In genomic region chrX:42992199-42992943, GRCh38 we compare ENCODE assay signal across 16 cellular contexts.
DNase-seq lines count a peak whose midpoint lies in the region; ATAC-seq and TF ChIP-seq lines count a peak whose summit lies in the region.
"Had no signal": no experiment of that assay in that cellular context is flagged by ENCODE, and none has a peak within 500 bp of the region (broad histone marks: within the 10 kb centered on the region; RNA-seq: fewer than 3 reads in every experiment).

No MANE protein-coding gene starts in this region.

- H3K9me3 ChIP-seq in OCI-LY1 (ENCODE audit: low read length) (no peaks in the 10 kb centered on the region), endodermal cell (ENCODE audit: control insufficient read depth, low read length) (peaks cover 11% of the 10 kb centered on the region)
- H3K9me3 ChIP-seq: upper lobe of left lung had no signal

- no peaks in the 10 kb centered on the region for H3K79me2 ChIP-seq in OCI-LY1 (ENCODE audit: insufficient read depth, low read length)

- no peaks in the 10 kb centered on the region for H3K9me2 ChIP-seq in OCI-LY1 (ENCODE audit: low read depth, low read length)

- H3K4me3 Mint-ChIP-seq in endodermal cell = no peak overlapping the region
- H3K4me3 Mint-ChIP-seq in mesothelial cell of epicardium = no peak overlapping the region
- H3K4me3 Mint-ChIP-seq in chondrocyte (ENCODE audit: unreplicated experiment) = no peak overlapping the region
- H3K4me3 Mint-ChIP-seq: stimulated activated effector memory CD8-positive, alpha-beta T cell treated with anti-CD3 and anti-CD28 coated beads, Interleukin-12 subunit alpha, Interleukin-12 subunit beta, amount 100 ng/mL, for 72 hours had no signal

- WGBS in endodermal cell (ENCODE audit: insufficient coverage in 1 of 2, insufficient read length in 1 of 2), 2 experiments = 40 to 47% methylated on average over 1 to 2 of the region's 3 CpGs

- no peak for TF ChIP-seq CTCF in OCI-LY1 (IDR thresholded peaks at IDR 0.05; ENCODE audit: low read length)
- TF ChIP-seq CTCF in endodermal cell (conservative IDR thresholded peaks at IDR 0.05) = no peak
- no peak for TF ChIP-seq CTCF in mesothelial cell of epicardium (IDR thresholded peaks at IDR 0.05; ENCODE audit: unreplicated experiment)
- TF ChIP-seq CTCF in chondrocyte (IDR thresholded peaks at IDR 0.05) = no peak

- H4K20me1 ChIP-seq in OCI-LY1 (ENCODE audit: insufficient read depth, low read length) = no peaks in the 10 kb centered on the region

- H3K36me3 ChIP-seq in OCI-LY1 (ENCODE audit: insufficient read depth, low read length) = no peaks in the 10 kb centered on the region; the same call in 1 of the 2 replicates
- no peaks in the 10 kb centered on the region for H3K36me3 ChIP-seq in endodermal cell (ENCODE audit: control insufficient read depth, insufficient read depth, low read length)
- H3K36me3 ChIP-seq: upper lobe of left lung, WERI-Rb-1 had no signal

- peak overlapping the region; percentile 74 for H3K27ac ChIP-seq in OCI-LY1 (ENCODE audit: low read depth, low read length, poor library complexity, severe bottlenecking)
- H3K27ac ChIP-seq in endodermal cell (ENCODE audit: low read depth, low read length) = no peak overlapping the region
- H3K27ac ChIP-seq: upper lobe of left lung, WERI-Rb-1 had no signal

- H2AFZ ChIP-seq in OCI-LY1 (ENCODE audit: low read length) = no peak overlapping the region

- DNase-seq in GM04504 (ENCODE audit: low read depth) = peak; percentile 4
- no peak for DNase-seq in endodermal cell
- DNase-seq in mesothelial cell of epicardium (ENCODE audit: low spot score in 2 of 2, unreplicated experiment in 2 of 2) = no peak
- DNase-seq in Kasumi-1 (lab: John Stamatoyannopoulos, UW) = no peak
- DNase-seq in AG08395 (ENCODE audit: low spot score) = no peak
- no peak for DNase-seq in chondrocyte (ENCODE audit: low spot score)
- DNase-seq: AML-193, midbrain, NCI-H1417, SW 1271, upper lobe of left lung, WERI-Rb-1 had no signal

- H3K27me3 Mint-ChIP-seq in endodermal cell (ENCODE audit: insufficient read depth) (no peaks in the 10 kb centered on the region), mesothelial cell of epicardium (ENCODE audit: low read depth) (no peaks in the 10 kb centered on the region), chondrocyte (ENCODE audit: low read depth) (no peaks in the 10 kb centered on the region)

- H3K4me1 ChIP-seq in OCI-LY1 (ENCODE audit: insufficient read depth, low read length, severe bottlenecking) = peaks cover 84% of the 10 kb centered on the region
- peaks cover 3% of the 10 kb centered on the region for H3K4me1 ChIP-seq in endodermal cell (ENCODE audit: control insufficient read depth, insufficient read depth, low read length)
- H3K4me1 ChIP-seq: upper lobe of left lung had no signal

- H3K36me3 Mint-ChIP-seq in endodermal cell (ENCODE audit: low read depth) = no peaks in the 10 kb centered on the region
- H3K36me3 Mint-ChIP-seq in mesothelial cell of epicardium = no peaks in the 10 kb centered on the region
- H3K36me3 Mint-ChIP-seq in chondrocyte (ENCODE audit: low read depth) = no peaks in the 10 kb centered on the region
- H3K36me3 Mint-ChIP-seq: stimulated activated effector memory CD8-positive, alpha-beta T cell treated with anti-CD3 and anti-CD28 coated beads, Interleukin-12 subunit alpha, Interleukin-12 subunit beta, amount 100 ng/mL, for 72 hours had no signal

- no peak overlapping the region for H3K4me2 ChIP-seq in OCI-LY1 (ENCODE audit: low read length)

- H3K4me1 Mint-ChIP-seq in endodermal cell = peaks cover 44% of the 10 kb centered on the region
- H3K4me1 Mint-ChIP-seq in mesothelial cell of epicardium = peaks cover 19% of the 10 kb centered on the region
- H3K4me1 Mint-ChIP-seq in chondrocyte (ENCODE audit: low read depth) = no peaks in the 10 kb centered on the region
- H3K4me1 Mint-ChIP-seq: stimulated activated effector memory CD8-positive, alpha-beta T cell treated with anti-CD3 and anti-CD28 coated beads, Interleukin-12 subunit alpha, Interleukin-12 subunit beta, amount 100 ng/mL, for 72 hours had no signal

- H3K9me3 Mint-ChIP-seq in endodermal cell = peaks cover 17% of the 10 kb centered on the region
- H3K9me3 Mint-ChIP-seq in mesothelial cell of epicardium = no peaks in the 10 kb centered on the region
- H3K9me3 Mint-ChIP-seq in chondrocyte (ENCODE audit: low read depth) = no peaks in the 10 kb centered on the region
- H3K9me3 Mint-ChIP-seq: stimulated activated effector memory CD8-positive, alpha-beta T cell treated with anti-CD3 and anti-CD28 coated beads, Interleukin-12 subunit alpha, Interleukin-12 subunit beta, amount 100 ng/mL, for 72 hours had no signal

- no peak overlapping the region for H3K9ac ChIP-seq in OCI-LY1 (ENCODE audit: low read length)
- H3K9ac ChIP-seq in endodermal cell (ENCODE audit: extremely low read depth, low read length, poor library complexity, severe bottlenecking) = no peak overlapping the region

- H3K27me3 ChIP-seq in OCI-LY1 (ENCODE audit: insufficient read depth, low read length) = no peaks in the 10 kb centered on the region
- H3K27me3 ChIP-seq in endodermal cell (ENCODE audit: control insufficient read depth, insufficient read depth, low read length, poor library complexity, severe bottlenecking) = no peaks in the 10 kb centered on the region
- H3K27me3 ChIP-seq: upper lobe of left lung had no signal

- H3F3A ChIP-seq in OCI-LY1 (ENCODE audit: insufficient read depth, low read length) = no peaks in the 10 kb centered on the region; the same call in 1 of the 2 replicates

- no peak overlapping the region for H3K4me3 ChIP-seq in OCI-LY1 (ENCODE audit: low read depth, low read length, poor library complexity, severe bottlenecking)
- H3K4me3 ChIP-seq in endodermal cell (ENCODE audit: low read length) = no peak overlapping the region
- H3K4me3 ChIP-seq: upper lobe of left lung had no signal

- H3K27ac Mint-ChIP-seq in endodermal cell = peak overlapping the region; percentile 42
- H3K27ac Mint-ChIP-seq in mesothelial cell of epicardium = peak overlapping the region; percentile 80
- H3K27ac Mint-ChIP-seq in chondrocyte (ENCODE audit: unreplicated experiment) = no peak overlapping the region
- H3K27ac Mint-ChIP-seq: stimulated activated effector memory CD8-positive, alpha-beta T cell treated with anti-CD3 and anti-CD28 coated beads, Interleukin-12 subunit alpha, Interleukin-12 subunit beta, amount 100 ng/mL, for 72 hours had no signal

- no peak for ATAC-seq in HG03442 (IDR thresholded peaks at IDR 0.05; ENCODE audit: unreplicated experiment)
- ATAC-seq: HepG2; stimulated activated effector memory CD8-positive, alpha-beta T cell treated with anti-CD3 and anti-CD28 coated beads, Interleukin-12 subunit alpha, Interleukin-12 subunit beta, amount 100 ng/mL, for 72 hours had no signal
